Comparison of ENCODE assay signal across 12 cellular contexts in the genomic region with DNA sequence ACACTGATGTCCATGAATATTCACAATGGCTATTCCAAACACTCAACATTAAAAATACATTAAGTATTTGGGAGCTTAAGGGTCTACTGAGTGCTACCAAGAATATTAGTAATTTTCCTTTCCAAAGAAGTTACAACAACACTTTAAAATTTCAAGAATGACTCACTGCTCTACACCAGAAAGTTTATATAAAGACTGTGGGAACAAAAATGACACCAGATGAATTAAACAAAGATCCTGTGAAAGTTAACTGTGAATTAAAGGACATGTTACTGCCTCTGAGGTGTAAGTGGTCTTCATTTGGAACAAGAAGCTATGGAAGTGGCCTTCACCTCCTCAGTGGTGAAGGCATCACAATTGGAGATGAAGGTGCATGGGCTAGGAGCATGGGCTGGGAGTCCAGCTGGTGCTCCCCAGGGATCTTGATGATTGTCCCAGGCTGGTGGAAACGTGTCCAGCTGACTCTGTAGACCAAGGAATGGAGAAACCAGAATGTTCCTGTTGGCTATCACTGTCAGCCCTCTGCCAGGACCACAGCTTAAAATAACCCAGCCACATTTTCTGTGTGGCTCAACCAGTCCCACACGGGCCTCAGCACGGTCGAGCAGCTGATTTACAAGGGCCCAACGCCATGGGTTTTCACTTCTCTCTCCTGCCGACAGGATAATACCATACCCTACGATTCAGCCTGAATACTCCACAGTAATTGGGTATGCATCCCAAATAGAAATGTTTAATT. TPM values are rescaled to one million over a fixed set of nuclear protein-coding genes. Genes with fewer than 3 reads are reported as not detected.
DNase-seq lines count a peak whose midpoint lies in the region; TF ChIP-seq lines count a peak whose summit lies in the region.
"Had no signal": no experiment of that assay in that cellular context is flagged by ENCODE, and none has a peak within 500 bp of the region (broad histone marks: within the 10 kb centered on the region; RNA-seq: fewer than 3 reads in every experiment).

No MANE protein-coding gene starts in this region.

- peaks cover 15% of the 10 kb centered on the region for H3K36me3 Mint-ChIP-seq in activated naive CD8-positive, alpha-beta T cell
- H3K36me3 Mint-ChIP-seq in activated naive CD8-positive, alpha-beta T cell treated with anti-CD3 and anti-CD28 coated beads for 36 hours, result peaks cover 32% of the 10 kb centered on the region

- H3K4me3 ChIP-seq in coronary artery, result peak overlapping the region; percentile 35
- H3K4me3 ChIP-seq in muscle layer of colon (ENCODE audit: low read depth in 1 of 2, low read length in 2 of 2), result no peak overlapping the region
- H3K4me3 ChIP-seq in uterus, result no peak overlapping the region
- no peak overlapping the region for H3K4me3 ChIP-seq in WERI-Rb-1 (ENCODE audit: low read depth, low read length)
- H3K4me3 ChIP-seq: BLaER1 treated with 17β-estradiol and CSF1 and Interleukin-3, amounts not matched to agents 10 nM and 100 nM had no signal

- no peak for DNase-seq in activated naive CD8-positive, alpha-beta T cell treated with anti-CD3 and anti-CD28 coated beads for 36 hours
- peak; percentile 95 for DNase-seq in coronary artery (ENCODE audit: low spot score)
- peak; percentile 20 to 35 for DNase-seq in uterus
- DNase-seq in glomerular visceral epithelial cell (ENCODE audit: extremely low spot score), result no peak
- DNase-seq in NCI-H524 treated with DMSO at 0.1 percent for 48 hours (lab: John Stamatoyannopoulos, UW), result no peak
- no peak for DNase-seq in WERI-Rb-1
- DNase-seq: NCI-H748 treated with DMSO at 0.1 percent for 48 hours, small intestine had no signal

- H3K36me3 ChIP-seq in muscle layer of colon (ENCODE audit: insufficient read depth, low read length) (peaks cover 27% of the 10 kb centered on the region), uterus (no peaks in the 10 kb centered on the region), WERI-Rb-1 (no peaks in the 10 kb centered on the region; the same call in 1 of the 2 replicates)

- TF ChIP-seq POLR2A in uterus (IDR thresholded peaks at IDR 0.05), result no peak

- no peaks in the 10 kb centered on the region for H3K9me3 Mint-ChIP-seq in activated naive CD8-positive, alpha-beta T cell (ENCODE audit: low read depth)
- no peaks in the 10 kb centered on the region for H3K9me3 Mint-ChIP-seq in activated naive CD8-positive, alpha-beta T cell treated with anti-CD3 and anti-CD28 coated beads for 36 hours
- H3K9me3 Mint-ChIP-seq: type B pancreatic cell had no signal

- H3K4me1 ChIP-seq in muscle layer of colon (ENCODE audit: insufficient read depth, low read length) (peaks cover 17% of the 10 kb centered on the region), uterus (peaks cover 0 to 5% of the 10 kb centered on the region in 2 donors)

- H3K27me3 Mint-ChIP-seq in activated naive CD8-positive, alpha-beta T cell, result no peaks in the 10 kb centered on the region
- H3K27me3 Mint-ChIP-seq in activated naive CD8-positive, alpha-beta T cell treated with anti-CD3 and anti-CD28 coated beads for 36 hours, result no peaks in the 10 kb centered on the region
- H3K27me3 Mint-ChIP-seq: type B pancreatic cell had no signal

- peak overlapping the region; percentile 83 to 90 for H3K27ac ChIP-seq in coronary artery
- H3K27ac ChIP-seq in muscle layer of colon (ENCODE audit: low read depth, low read length), result peak overlapping the region; percentile 35
- peak overlapping the region; percentile 36 to 65 for H3K27ac ChIP-seq in uterus
- no peak overlapping the region for H3K27ac ChIP-seq in WERI-Rb-1
- H3K27ac ChIP-seq: BLaER1 treated with 17β-estradiol and CSF1 and Interleukin-3, amounts not matched to agents 10 nM and 100 nM had no signal

- intact Hi-C loops in uterus (cut with DNase I; ENCODE audit: low total_unique reads), result no loop called here

- TF ChIP-seq CTCF in coronary artery (IDR thresholded peaks at IDR 0.05), result no peak
- TF ChIP-seq CTCF in uterus (IDR thresholded peaks at IDR 0.05), result no peak
- no peak for TF ChIP-seq CTCF in WERI-Rb-1 (IDR thresholded peaks at IDR 0.05; ENCODE audit: low read depth, low read length)

- no peak overlapping the region for H3K9ac ChIP-seq in muscle layer of colon (ENCODE audit: low read length)
- H3K9ac ChIP-seq: BLaER1 treated with 17β-estradiol and CSF1 and Interleukin-3, amounts not matched to agents 10 nM and 100 nM had no signal

- H3K27me3 ChIP-seq in muscle layer of colon (ENCODE audit: control insufficient read depth in 1 of 2, insufficient read depth in 2 of 2, low read length in 2 of 2), result no peaks in the 10 kb centered on the region
- no peaks in the 10 kb centered on the region for H3K27me3 ChIP-seq in uterus
- H3K27me3 ChIP-seq in WERI-Rb-1 (ENCODE audit: insufficient read depth, low read depth, severe bottlenecking), result no peaks in the 10 kb centered on the region
- H3K27me3 ChIP-seq: BLaER1 treated with 17β-estradiol and CSF1 and Interleukin-3, amounts not matched to agents 10 nM and 100 nM had no signal

- H3K9me3 ChIP-seq in muscle layer of colon (ENCODE audit: low read length) (no peaks in the 10 kb centered on the region), uterus (no peaks in the 10 kb centered on the region), WERI-Rb-1 (ENCODE audit: severe bottlenecking) (no peaks in the 10 kb centered on the region)
- H3K9me3 ChIP-seq: BLaER1 treated with 17β-estradiol and CSF1 and Interleukin-3, amounts not matched to agents 10 nM and 100 nM had no signal

- H3K4me3 Mint-ChIP-seq in activated naive CD8-positive, alpha-beta T cell, result no peak overlapping the region
- no peak overlapping the region for H3K4me3 Mint-ChIP-seq in activated naive CD8-positive, alpha-beta T cell treated with anti-CD3 and anti-CD28 coated beads for 36 hours
- H3K4me3 Mint-ChIP-seq: type B pancreatic cell had no signal

- H3K27ac Mint-ChIP-seq in activated naive CD8-positive, alpha-beta T cell, result peak overlapping the region; percentile 64
- no peak overlapping the region for H3K27ac Mint-ChIP-seq in activated naive CD8-positive, alpha-beta T cell treated with anti-CD3 and anti-CD28 coated beads for 36 hours
- H3K27ac Mint-ChIP-seq: type B pancreatic cell had no signal

- peaks cover 10% of the 10 kb centered on the region for H3K4me1 Mint-ChIP-seq in activated naive CD8-positive, alpha-beta T cell (ENCODE audit: low read depth)
- H3K4me1 Mint-ChIP-seq in activated naive CD8-positive, alpha-beta T cell treated with anti-CD3 and anti-CD28 coated beads for 36 hours, result peaks cover 20% of the 10 kb centered on the region

RNA-seq across cellular contexts. Expression of gene TAF5L, which starts 28.8 kb away (rescaled TPM):
- 10 to 100 TPM; 28.0 to 32.2 TPM for total RNA-seq in activated naive CD8-positive, alpha-beta T cell treated with anti-CD3 and anti-CD28 coated beads for 36 hours
- 10 to 100 TPM in 2 of 4 donors, 1 to 10 TPM in 1, under 1 TPM in 1; 0.88 to 22.2 (median 9.2) TPM for total RNA-seq in uterus

RNA-seq across cellular contexts. Expression of gene URB2, which starts 28.9 kb away (rescaled TPM):
- 10 to 100 TPM; 28.9 to 30.1 TPM for total RNA-seq in activated naive CD8-positive, alpha-beta T cell treated with anti-CD3 and anti-CD28 coated beads for 36 hours
- 10 to 100 TPM in 2 of 4 donors, 1 to 10 TPM in 2; 2.3 to 17.8 (median 8.6) TPM for total RNA-seq in uterus

RNA-seq across cellular contexts. Expression of gene ABCB10, which starts 38.6 kb away (rescaled TPM):
- total RNA-seq in activated naive CD8-positive, alpha-beta T cell treated with anti-CD3 and anti-CD28 coated beads for 36 hours, result 10 to 100 TPM; 36.8 to 37.8 TPM
- total RNA-seq in uterus, result 10 to 100 TPM in 2 of 4 donors, 1 to 10 TPM in 2; 4.7 to 26.8 (median 15.4) TPM

Comparison
In these comparisons a context has a peak if more than half of its experiments do, and no peak if none do; other contexts are left out.
1. DNase-seq: peak in coronary artery (single experiment) and uterus (2 of 2); none in activated naive CD8-positive, alpha-beta T cell treated with anti-CD3 and anti-CD28 coated beads for 36 hours (single experiment), glomerular visceral epithelial cell (single experiment), NCI-H524 treated with DMSO at 0.1 percent for 48 hours (single experiment) and WERI-Rb-1 (single experiment).